1 cellular context compared by ENCODE assay signal in genomic region chr19:45340899-45341453, GRCh38.
TF ChIP-seq lines count a peak whose summit lies in the region.

No MANE protein-coding gene starts in this region.

TF ChIP-seq in H1, 55 proteins besides CTCF, POLR2A, EP300 and RAD21:
- TF ChIP-seq SUZ12 (IDR thresholded peaks at IDR 0.05; ENCODE audit: low read length): no peak
